1 cellular context compared by ENCODE assay signal in the genomic region with DNA sequence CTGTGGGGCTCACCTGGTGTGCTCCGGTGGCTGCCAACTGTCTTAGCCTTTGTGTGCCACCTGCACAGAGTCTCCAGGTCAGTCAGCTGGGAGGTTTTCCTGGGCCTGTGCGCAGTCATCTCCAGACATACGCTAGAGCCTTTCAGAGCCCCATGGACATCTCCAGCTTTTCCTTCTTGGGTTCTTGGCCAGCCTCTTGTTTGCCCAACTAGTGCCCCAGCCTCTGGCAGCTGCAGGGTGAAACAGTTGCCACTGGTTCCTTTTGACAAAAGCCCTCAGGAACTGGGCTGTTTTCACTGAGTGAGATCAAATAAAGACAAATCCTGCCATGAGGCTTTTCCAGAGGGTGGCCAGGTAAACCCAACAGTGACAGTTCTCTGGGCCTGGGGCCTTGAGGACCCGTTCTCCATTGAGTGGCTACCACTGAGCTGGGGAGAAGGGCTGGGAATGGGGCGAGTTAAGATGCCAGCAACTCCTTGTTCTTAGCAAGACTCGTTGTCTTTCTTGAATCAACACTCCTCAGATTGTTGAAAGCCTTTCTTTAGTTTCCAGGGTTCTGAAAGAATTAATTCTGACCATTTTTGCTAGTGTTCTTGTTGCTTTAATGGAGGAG.
TF ChIP-seq lines count a peak whose summit lies in the region.

No MANE protein-coding gene starts in this region.

TF ChIP-seq in WTC11, 78 proteins besides CTCF, POLR2A, EP300 and RAD21 (continued from another document):
- TF ChIP-seq ZNF423 (CRISPR knock-in tag; IDR thresholded peaks at IDR 0.05) (no peak), SP1 (CRISPR knock-in tag; conservative IDR thresholded peaks at IDR 0.05) (no peak), HMGA2 (CRISPR knock-in tag; IDR thresholded peaks at IDR 0.05) (no peak), FOXK1 (CRISPR knock-in tag; IDR thresholded peaks at IDR 0.05) (no peak), FOXJ3 (CRISPR knock-in tag; IDR thresholded peaks at IDR 0.05; ENCODE audit: borderline replicate concordance) (no peak), NFATC4 (CRISPR knock-in tag; IDR thresholded peaks at IDR 0.05) (no peak), NFYB (CRISPR knock-in tag; conservative IDR thresholded peaks at IDR 0.05; ENCODE audit: low read depth) (no peak)
